8 cellular contexts compared by ENCODE assay signal in genomic region chr11:2271077-2271326, GRCh38. TPM values are rescaled to one million over a fixed set of nuclear protein-coding genes. Genes with fewer than 3 reads are reported as not detected.
DNase-seq lines count a peak whose midpoint lies in the region; ATAC-seq and TF ChIP-seq lines count a peak whose summit lies in the region.

No MANE protein-coding gene starts in this region.

- H3K4me2 ChIP-seq in SK-N-SH = no peak overlapping the region

- no peaks in the 10 kb centered on the region for H3K36me3 ChIP-seq in SK-N-SH (replicated peaks in 1 of 2; ENCODE audit: control insufficient read depth in 1 of 2, insufficient read depth in 2 of 2, low read length in 1 of 2)

- H3K9me2 ChIP-seq in SK-N-SH = no peaks in the 10 kb centered on the region

- H3K4me1 Mint-ChIP-seq in T-helper 17 cell = peaks cover 13% of the 10 kb centered on the region
- no peaks in the 10 kb centered on the region for H3K4me1 Mint-ChIP-seq in chondrocyte (ENCODE audit: low read depth)

- no peaks in the 10 kb centered on the region for H4K20me1 ChIP-seq in SK-N-SH (ENCODE audit: insufficient read depth)

- H3K9me3 ChIP-seq in T-helper 17 cell (ENCODE audit: control insufficient read depth, low read length, poor library complexity, severe bottlenecking) (no peaks in the 10 kb centered on the region), SK-N-SH (no peaks in the 10 kb centered on the region)

- peaks cover 29% of the 10 kb centered on the region for H3K27me3 ChIP-seq in SK-N-SH (ENCODE audit: insufficient read depth)

- DNase-seq in CD1c-positive myeloid dendritic cell (ENCODE audit: extremely low spot score) (peak; percentile 95), T-helper 17 cell (no peak), Right ventricle myocardium inferior (ENCODE audit: missing footprints) (peak; percentile 85), pons (ENCODE audit: low spot score) (peak; percentile 15), chondrocyte (ENCODE audit: low spot score) (no peak), 8988T (no peak), SK-N-SH (no peak)

- H3K4me3 ChIP-seq in SK-N-SH (ENCODE audit: low read depth in 2 of 2, low read length in 1 of 2) = no peak overlapping the region

- no peak for TF ChIP-seq RAD21 in SK-N-SH (IDR thresholded peaks at IDR 0.05; ENCODE audit: low read length)

- no peaks in the 10 kb centered on the region for H3K79me2 ChIP-seq in SK-N-SH (ENCODE audit: insufficient read depth)

- intact Hi-C loops in Right ventricle myocardium inferior (cut with DNase I) = no loop called here

- H3K27ac Mint-ChIP-seq in T-helper 17 cell = no peak overlapping the region
- H3K27ac Mint-ChIP-seq in chondrocyte (ENCODE audit: unreplicated experiment) = no peak overlapping the region

- CTCF ChIA-PET in SK-N-SH (lab: Yijun Ruan, JAX) = interaction anchor here (0.6 to 1.4 kb wide), 2 partner anchors 149 to 233 kb away, joined by 3 read pairs; no protein-coding TSS in a partner anchor

- H3K27me3 Mint-ChIP-seq in T-helper 17 cell = peaks cover 36% of the 10 kb centered on the region
- H3K27me3 Mint-ChIP-seq in chondrocyte (ENCODE audit: low read depth) = peaks cover 52% of the 10 kb centered on the region

- no peak overlapping the region for H3K9ac ChIP-seq in SK-N-SH

- ATAC-seq in T-helper 17 cell (peak; percentile 71), Right ventricle myocardium inferior (peak; percentile 38), HG02798 (IDR thresholded peaks at IDR 0.05; ENCODE audit: poor library complexity, unreplicated experiment) (no peak)

- H3K4me3 Mint-ChIP-seq in T-helper 17 cell = no peak overlapping the region
- no peak overlapping the region for H3K4me3 Mint-ChIP-seq in chondrocyte (ENCODE audit: unreplicated experiment)

- H3K4me1 ChIP-seq in SK-N-SH (ENCODE audit: control insufficient read depth in 1 of 2, insufficient read depth in 2 of 2, low read depth in 1 of 2, low read length in 1 of 2) = no peaks in the 10 kb centered on the region

- H3K36me3 Mint-ChIP-seq in T-helper 17 cell (ENCODE audit: low read depth) (no peaks in the 10 kb centered on the region), chondrocyte (ENCODE audit: low read depth) (no peaks in the 10 kb centered on the region)

- TF ChIP-seq EP300 in SK-N-SH (IDR thresholded peaks at IDR 0.05; ENCODE audit: borderline replicate concordance in 1 of 2, low read depth in 1 of 2, low read length in 1 of 2) = no peak

- no peak overlapping the region for H2AFZ ChIP-seq in SK-N-SH (ENCODE audit: low read depth)

- H3K9me3 Mint-ChIP-seq in chondrocyte (ENCODE audit: low read depth) = no peaks in the 10 kb centered on the region

- no peaks in the 10 kb centered on the region for H3F3A ChIP-seq in SK-N-SH (replicated peaks; ENCODE audit: insufficient read depth)

- POLR2A ChIA-PET in SK-N-SH (lab: Yijun Ruan, JAX) = no interaction called here

- TF ChIP-seq CTCF in chondrocyte (IDR thresholded peaks at IDR 0.05) (no peak), SK-N-SH (IDR thresholded peaks at IDR 0.05) (no peak)

- WGBS in SK-N-SH (ENCODE audit: low lambda C conversion rate) = 34% methylated on average over 15 of the region's 28 CpGs

- no peak overlapping the region for H3K27ac ChIP-seq in SK-N-SH (ENCODE audit: low read depth in 2 of 2, low read length in 1 of 2)

TF ChIP-seq in SK-N-SH, 30 proteins besides CTCF, POLR2A, EP300 and RAD21:
- TF ChIP-seq YY1 (IDR thresholded peaks at IDR 0.05; ENCODE audit: low read depth) (no peak), RCOR1 (IDR thresholded peaks at IDR 0.05; ENCODE audit: low read length) (no peak), FOXM1 (IDR thresholded peaks at IDR 0.05; ENCODE audit: low read depth) (no peak), GABPA (IDR thresholded peaks at IDR 0.05; ENCODE audit: low read depth) (no peak), GATA2 (CRISPR knock-in tag; IDR thresholded peaks at IDR 0.05) (no peak), JUND (IDR thresholded peaks at IDR 0.05) (no peak), TCF12 (IDR thresholded peaks at IDR 0.05) (no peak), EZH2phosphoT487 (IDR thresholded peaks at IDR 0.05; ENCODE audit: borderline replicate concordance, low read depth) (no peak), TEAD4 (IDR thresholded peaks at IDR 0.05; ENCODE audit: borderline replicate concordance, insufficient read depth) (no peak), MEF2A (IDR thresholded peaks at IDR 0.05; ENCODE audit: borderline replicate concordance, low read depth) (no peak), SMC3 (IDR thresholded peaks at IDR 0.05; ENCODE audit: low read depth, low read length) (no peak), MXI1 (IDR thresholded peaks at IDR 0.05; ENCODE audit: low read depth, low read length) (no peak), NRF1 (IDR thresholded peaks at IDR 0.05; ENCODE audit: low read depth, low read length) (no peak), RFX5 (IDR thresholded peaks at IDR 0.05; ENCODE audit: low read length) (no peak), USF1 (IDR thresholded peaks at IDR 0.05; ENCODE audit: borderline replicate concordance, low read depth) (no peak)
- TF ChIP-seq, protein P1, sequence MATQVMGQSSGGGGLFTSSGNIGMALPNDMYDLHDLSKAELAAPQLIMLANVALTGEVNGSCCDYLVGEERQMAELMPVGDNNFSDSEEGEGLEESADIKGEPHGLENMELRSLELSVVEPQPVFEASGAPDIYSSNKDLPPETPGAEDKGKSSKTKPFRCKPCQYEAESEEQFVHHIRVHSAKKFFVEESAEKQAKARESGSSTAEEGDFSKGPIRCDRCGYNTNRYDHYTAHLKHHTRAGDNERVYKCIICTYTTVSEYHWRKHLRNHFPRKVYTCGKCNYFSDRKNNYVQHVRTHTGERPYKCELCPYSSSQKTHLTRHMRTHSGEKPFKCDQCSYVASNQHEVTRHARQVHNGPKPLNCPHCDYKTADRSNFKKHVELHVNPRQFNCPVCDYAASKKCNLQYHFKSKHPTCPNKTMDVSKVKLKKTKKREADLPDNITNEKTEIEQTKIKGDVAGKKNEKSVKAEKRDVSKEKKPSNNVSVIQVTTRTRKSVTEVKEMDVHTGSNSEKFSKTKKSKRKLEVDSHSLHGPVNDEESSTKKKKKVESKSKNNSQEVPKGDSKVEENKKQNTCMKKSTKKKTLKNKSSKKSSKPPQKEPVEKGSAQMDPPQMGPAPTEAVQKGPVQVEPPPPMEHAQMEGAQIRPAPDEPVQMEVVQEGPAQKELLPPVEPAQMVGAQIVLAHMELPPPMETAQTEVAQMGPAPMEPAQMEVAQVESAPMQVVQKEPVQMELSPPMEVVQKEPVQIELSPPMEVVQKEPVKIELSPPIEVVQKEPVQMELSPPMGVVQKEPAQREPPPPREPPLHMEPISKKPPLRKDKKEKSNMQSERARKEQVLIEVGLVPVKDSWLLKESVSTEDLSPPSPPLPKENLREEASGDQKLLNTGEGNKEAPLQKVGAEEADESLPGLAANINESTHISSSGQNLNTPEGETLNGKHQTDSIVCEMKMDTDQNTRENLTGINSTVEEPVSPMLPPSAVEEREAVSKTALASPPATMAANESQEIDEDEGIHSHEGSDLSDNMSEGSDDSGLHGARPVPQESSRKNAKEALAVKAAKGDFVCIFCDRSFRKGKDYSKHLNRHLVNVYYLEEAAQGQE (IDR thresholded peaks at IDR 0.05; ENCODE audit: low read depth, low read length) = no peak
- TF ChIP-seq, protein P2, sequence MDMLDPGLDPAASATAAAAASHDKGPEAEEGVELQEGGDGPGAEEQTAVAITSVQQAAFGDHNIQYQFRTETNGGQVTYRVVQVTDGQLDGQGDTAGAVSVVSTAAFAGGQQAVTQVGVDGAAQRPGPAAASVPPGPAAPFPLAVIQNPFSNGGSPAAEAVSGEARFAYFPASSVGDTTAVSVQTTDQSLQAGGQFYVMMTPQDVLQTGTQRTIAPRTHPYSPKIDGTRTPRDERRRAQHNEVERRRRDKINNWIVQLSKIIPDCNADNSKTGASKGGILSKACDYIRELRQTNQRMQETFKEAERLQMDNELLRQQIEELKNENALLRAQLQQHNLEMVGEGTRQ (IDR thresholded peaks at IDR 0.05; ENCODE audit: borderline replicate concordance, low read depth, low read length) = no peak

RNA-seq across cellular contexts. Expression of gene ASCL2, which starts 0.6 kb away (rescaled TPM):
- total RNA-seq in T-helper 17 cell (under 1 TPM in 1 of 2 donors, not detected in 1; 0.18 TPM), Right ventricle myocardium inferior (0.24 TPM), chondrocyte (not detected in 3 replicates)
- polyA plus RNA-seq in SK-N-SH (2012; rRNA removed) = not detected in 2 replicates
- polyA plus RNA-seq in SK-N-SH (2012; cell fraction: cytosol; rRNA removed) = not detected in 2 replicates
- polyA plus RNA-seq in SK-N-SH (2012; cell fraction: nucleus; rRNA removed) = not detected in 2 replicates

RNA-seq across cellular contexts. Expression of gene C11orf21, which starts 30.7 kb away (rescaled TPM):
- 10 to 100 TPM; 50.1 to 89.1 TPM for total RNA-seq in T-helper 17 cell
- total RNA-seq in Right ventricle myocardium inferior = 47.1 TPM
- total RNA-seq in chondrocyte = not detected in 3 replicates
- 0.03 and 0.06 TPM in 2 replicates for polyA plus RNA-seq in SK-N-SH (2012; rRNA removed)
- 0.05 TPM in 1 of 2 replicates, not detected in the other for polyA plus RNA-seq in SK-N-SH (2012; cell fraction: cytosol; rRNA removed)
- 0.09 and 0.20 TPM in 2 replicates for polyA plus RNA-seq in SK-N-SH (2012; cell fraction: nucleus; rRNA removed)

RNA-seq across cellular contexts. Expression of gene TSPAN32, which starts 30.8 kb away (rescaled TPM):
- total RNA-seq in T-helper 17 cell (10 to 100 TPM; 65.7 to 93.2 TPM), Right ventricle myocardium inferior (15.0 TPM), chondrocyte (not detected in 3 replicates)
- polyA plus RNA-seq in SK-N-SH (2012; rRNA removed) = 0.12 and 0.18 TPM in 2 replicates
- polyA plus RNA-seq in SK-N-SH (2012; cell fraction: cytosol; rRNA removed) = 0.13 and 0.17 TPM in 2 replicates
- polyA plus RNA-seq in SK-N-SH (2012; cell fraction: nucleus; rRNA removed) = 0.75 and 1.2 TPM in 2 replicates

Comparison
In these comparisons a context has a peak if more than half of its experiments do, and no peak if none do; other contexts are left out.
1. DNase-seq: peak in CD1c-positive myeloid dendritic cell (single experiment), Right ventricle myocardium inferior (single experiment) and pons (single experiment); none in T-helper 17 cell (0 of 3), chondrocyte (single experiment), 8988T (single experiment) and SK-N-SH (single experiment).
2. RNA of gene C11orf21, which starts 30.7 kb away (total RNA-seq): 50.1 to 89.1 TPM in T-helper 17 cell and 47.1 TPM in Right ventricle myocardium inferior (single experiment); not detected in chondrocyte; every median in the first group is over 10 times any median in the second.
3. RNA of gene TSPAN32, which starts 30.8 kb away (total RNA-seq): 65.7 to 93.2 TPM in T-helper 17 cell and 15.0 TPM in Right ventricle myocardium inferior (single experiment); not detected in chondrocyte; every median in the first group is over 10 times any median in the second.